8 cellular contexts compared by ENCODE assay signal in genomic region chr5:68562308-68562707, GRCh38.
DNase-seq lines count a peak whose midpoint lies in the region; ATAC-seq and TF ChIP-seq lines count a peak whose summit lies in the region.

No MANE protein-coding gene starts in this region.

- no peak overlapping the region for H3K56ac ChIP-seq in mesendoderm (ENCODE audit: low read length)

- no peaks in the 10 kb centered on the region for H3K79me2 ChIP-seq in mesendoderm (ENCODE audit: control insufficient read depth, insufficient read depth, low read length)

- H2BK15ac ChIP-seq in mesendoderm (replicated peaks; ENCODE audit: low read depth), result no peak overlapping the region

- H2BK120ac ChIP-seq in mesendoderm (ENCODE audit: low read depth, low read length), result no peak overlapping the region

- H3K36me3 ChIP-seq in BLaER1 treated with 17β-estradiol and CSF1 and Interleukin-3, amounts not matched to agents 10 nM and 100 nM, result 0 out of 22 replicates have a peak, but pooled peaks cover 0 to 4% (median 0%) of the 10 kb centered on the region in 11 experiments
- H3K36me3 ChIP-seq in mesendoderm (ENCODE audit: control insufficient read depth, insufficient read depth, low read length), result no peaks in the 10 kb centered on the region
- no peaks in the 10 kb centered on the region for H3K36me3 ChIP-seq in tibial artery

- H3K27ac ChIP-seq in BLaER1 treated with 17β-estradiol and CSF1 and Interleukin-3, amounts not matched to agents 10 nM and 100 nM, result no peak overlapping the region
- H3K27ac ChIP-seq in mesendoderm (ENCODE audit: low read depth, low read length) (no peak overlapping the region), tibial artery (no peak overlapping the region)

- H3K9ac ChIP-seq in BLaER1 treated with 17β-estradiol and CSF1 and Interleukin-3, amounts not matched to agents 10 nM and 100 nM, result no peak overlapping the region
- no peak overlapping the region for H3K9ac ChIP-seq in mesendoderm (ENCODE audit: low read length)

- WGBS in mesendoderm (ENCODE audit: extremely low coverage, insufficient coverage, low lambda C conversion rate), result no CpG with 5 or more reads among the region's 3 CpGs

- no peak overlapping the region for H3K4me3 ChIP-seq in BLaER1 treated with 17β-estradiol and CSF1 and Interleukin-3, amounts not matched to agents 10 nM and 100 nM
- H3K4me3 ChIP-seq in mesendoderm (ENCODE audit: low read length) (no peak overlapping the region), tibial artery (no peak overlapping the region)

- no peak overlapping the region for H4K5ac ChIP-seq in mesendoderm (ENCODE audit: low read length)

- peaks cover 29 to 40% (median 36%) of the 10 kb centered on the region in 11 experiments for H3K9me3 ChIP-seq in BLaER1 treated with 17β-estradiol and CSF1 and Interleukin-3, amounts not matched to agents 10 nM and 100 nM (replicated peaks in 1 of 11)
- peaks cover 0 to 19% (median 11%) of the 10 kb centered on the region in 3 donors for H3K9me3 ChIP-seq in tibial artery

- intact Hi-C loops in tibial artery (cut with DNase I; ENCODE audit: low total_unique reads), result no loop called here

- H3K4me2 ChIP-seq in BLaER1 treated with 17β-estradiol and CSF1 and Interleukin-3, amounts not matched to agents 10 nM and 100 nM, result peak overlapping the region in 8 of 11 experiments; percentile 7 to 55 (median 29); a peak in 12 of 22 replicates
- no peak overlapping the region for H3K4me2 ChIP-seq in mesendoderm (ENCODE audit: low read length)

- no peak for TF ChIP-seq CTCF in tibial artery (IDR thresholded peaks at IDR 0.05)

- no peaks in the 10 kb centered on the region for H3K79me1 ChIP-seq in mesendoderm (ENCODE audit: low read length)

- no peak overlapping the region for H3K23ac ChIP-seq in mesendoderm (ENCODE audit: low read length)

- no peak overlapping the region for H2AK5ac ChIP-seq in mesendoderm (ENCODE audit: low read length)

- peaks cover 9 to 21% (median 14%) of the 10 kb centered on the region in 10 experiments for H3K4me1 ChIP-seq in BLaER1 treated with 17β-estradiol and CSF1 and Interleukin-3, amounts not matched to agents 10 nM and 100 nM
- no peaks in the 10 kb centered on the region for H3K4me1 ChIP-seq in mesendoderm (ENCODE audit: control insufficient read depth, low read depth, low read length)
- no peaks in the 10 kb centered on the region for H3K4me1 ChIP-seq in tibial artery

- no peak for ATAC-seq in GM18867 (IDR thresholded peaks at IDR 0.05; ENCODE audit: unreplicated experiment)
- ATAC-seq in HG03378 (IDR thresholded peaks at IDR 0.05; ENCODE audit: unreplicated experiment), result no peak

- H3K27me3 ChIP-seq in BLaER1 treated with 17β-estradiol and CSF1 and Interleukin-3, amounts not matched to agents 10 nM and 100 nM, result no peaks in the 10 kb centered on the region
- H3K27me3 ChIP-seq in mesendoderm (ENCODE audit: insufficient read depth, low read length, poor library complexity), result no peaks in the 10 kb centered on the region
- no peaks in the 10 kb centered on the region for H3K27me3 ChIP-seq in tibial artery

- no peak overlapping the region for H3K18ac ChIP-seq in mesendoderm (ENCODE audit: low read length)

- no peak overlapping the region for H4K8ac ChIP-seq in mesendoderm (ENCODE audit: low read depth, low read length)

- H3K4ac ChIP-seq in mesendoderm (ENCODE audit: low read depth, low read length), result no peak overlapping the region

- DNase-seq in NCI-H1105 (lab: John Stamatoyannopoulos, UW) (peak; percentile 8), epidermal melanocyte (ENCODE audit: insufficient read length, low spot score) (peak; percentile 25), mesendoderm (peak; percentile 40), tibial artery (no peak)
- DNase-seq in activated CD4-positive, alpha-beta T cell treated with anti-CD3 and anti-CD28 coated beads, Interleukin-2, amount 50 U/mL, for 1 hour, result no peak

- no peak overlapping the region for H2BK5ac ChIP-seq in mesendoderm (ENCODE audit: low read length)

- H4K20me1 ChIP-seq in BLaER1 treated with 17β-estradiol and CSF1 and Interleukin-3, amounts not matched to agents 10 nM and 100 nM, result no peaks in the 10 kb centered on the region

Comparison
In these comparisons a context has a peak if more than half of its experiments do, and no peak if none do; other contexts are left out.
1. DNase-seq: peak in NCI-H1105 (single experiment), epidermal melanocyte (single experiment) and mesendoderm (single experiment); none in tibial artery (0 of 2) and activated CD4-positive, alpha-beta T cell treated with anti-CD3 and anti-CD28 coated beads, Interleukin-2, amount 50 U/mL, for 1 hour (single experiment).